21 cellular contexts compared by ENCODE assay signal in the genomic region with DNA sequence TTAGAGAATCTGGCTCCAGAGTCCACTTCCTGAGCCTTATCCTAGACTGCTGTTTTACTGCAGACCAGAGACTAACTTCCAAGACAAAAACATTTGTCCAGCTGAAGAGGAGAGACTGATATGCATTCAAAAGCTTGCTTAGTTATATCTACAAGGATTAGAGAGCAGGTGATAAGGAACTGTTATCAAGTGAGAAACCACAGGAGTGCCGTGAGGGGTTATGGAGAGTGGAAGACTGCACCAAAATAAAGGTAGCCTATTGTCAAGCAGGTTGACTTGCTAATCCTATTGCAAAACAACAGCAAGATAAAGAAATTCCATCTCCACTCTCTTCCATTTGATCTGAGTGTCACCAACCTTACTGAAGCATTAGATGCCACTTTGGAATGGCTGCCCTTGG.
"Had no signal": no experiment of that assay in that cellular context is flagged by ENCODE, and none has a peak within 500 bp of the region (broad histone marks: within the 10 kb centered on the region; RNA-seq: fewer than 3 reads in every experiment).

No MANE protein-coding gene starts in this region.

- H3K9me3 ChIP-seq: ascending aorta, pancreas, tibial artery had no signal

- H3K27me3 ChIP-seq: ascending aorta, brain microvascular endothelial cell, pancreas, tibial artery had no signal

- H3K27ac ChIP-seq: ascending aorta, brain microvascular endothelial cell, pancreas, tibial artery, WERI-Rb-1 had no signal

- H3K4me3 Mint-ChIP-seq: activated CD4-positive, alpha-beta T cell treated with anti-CD3 and anti-CD28 coated beads, Interleukin-2, amount 10 ng/mL, durations not matched to agents 7 days and 5 days; activated CD8-positive, alpha-beta memory T cell treated with anti-CD3 and anti-CD28 coated beads, Interleukin-2, amount 10 ng/mL, durations not matched to agents 7 days and 5 days; activated CD8-positive, alpha-beta T cell treated with anti-CD3 and anti-CD28 coated beads for 36 hours; central memory CD8-positive, alpha-beta T cell; natural killer cell; stimulated activated naive CD8-positive, alpha-beta T cell treated with anti-CD3 and anti-CD28 coated beads, Interleukin-15, amount 100 ng/mL, for 72 hours had no signal

- ATAC-seq: activated CD8-positive, alpha-beta memory T cell treated with anti-CD3 and anti-CD28 coated beads, Interleukin-2, amount 10 ng/mL, durations not matched to agents 7 days and 5 days; activated CD8-positive, alpha-beta T cell treated with anti-CD3 and anti-CD28 coated beads for 36 hours; esophagus mucosa; natural killer cell; pancreas; right cardiac atrium; stimulated activated naive CD8-positive, alpha-beta T cell treated with anti-CD3 and anti-CD28 coated beads, Interleukin-15, amount 100 ng/mL, for 72 hours had no signal

- H3K27ac Mint-ChIP-seq: activated CD4-positive, alpha-beta T cell treated with anti-CD3 and anti-CD28 coated beads, Interleukin-2, amount 10 ng/mL, durations not matched to agents 7 days and 5 days; activated CD8-positive, alpha-beta memory T cell treated with anti-CD3 and anti-CD28 coated beads, Interleukin-2, amount 10 ng/mL, durations not matched to agents 7 days and 5 days; activated CD8-positive, alpha-beta T cell treated with anti-CD3 and anti-CD28 coated beads for 36 hours; natural killer cell; stimulated activated naive CD8-positive, alpha-beta T cell treated with anti-CD3 and anti-CD28 coated beads, Interleukin-15, amount 100 ng/mL, for 72 hours had no signal

- H3K36me3 Mint-ChIP-seq: activated CD8-positive, alpha-beta memory T cell treated with anti-CD3 and anti-CD28 coated beads, Interleukin-2, amount 10 ng/mL, durations not matched to agents 7 days and 5 days; natural killer cell had no signal

- DNase-seq: activated CD4-positive, alpha-beta T cell treated with anti-CD3 and anti-CD28 coated beads, Interleukin-2, amount 10 ng/mL, durations not matched to agents 7 days and 5 days; activated CD4-positive, CD25-positive, alpha-beta regulatory T cell treated with anti-CD3 and anti-CD28 coated beads, Interleukin-2, amount 50 U/mL, for 72 hours; activated CD8-positive, alpha-beta memory T cell treated with anti-CD3 and anti-CD28 coated beads, Interleukin-2, amount 10 ng/mL, durations not matched to agents 7 days and 5 days; activated CD8-positive, alpha-beta T cell treated with anti-CD3 and anti-CD28 coated beads for 36 hours; activated gamma-delta T cell; activated naive CD4-positive, alpha-beta T cell treated with anti-CD3 and anti-CD28 coated beads, Interleukin-2, amount 50 U/mL, for 16 hours; activated T-cell treated with anti-CD3 and anti-CD28 coated beads for 4 hours; brain microvascular endothelial cell; effector memory CD4-positive, alpha-beta T cell; hypothalamus; natural killer cell; pancreas; right cardiac atrium; stimulated activated CD4-positive, alpha-beta T cell treated with anti-CD3 and anti-CD28 coated beads, Interleukin-12 subunit alpha, Interleukin-12 subunit beta, amount 100 ng/mL, for 4 hours; stimulated activated CD4-positive, alpha-beta T cell treated with anti-CD3 and anti-CD28 coated beads, Interleukin-4, amount 100 ng/mL, for 4 hours; stimulated activated naive CD8-positive, alpha-beta T cell treated with anti-CD3 and anti-CD28 coated beads, Interleukin-15, amount 100 ng/mL, for 72 hours; tibial artery; WERI-Rb-1 had no signal

- H3K4me1 Mint-ChIP-seq: activated CD4-positive, alpha-beta T cell treated with anti-CD3 and anti-CD28 coated beads, Interleukin-2, amount 10 ng/mL, durations not matched to agents 7 days and 5 days; activated CD8-positive, alpha-beta memory T cell treated with anti-CD3 and anti-CD28 coated beads, Interleukin-2, amount 10 ng/mL, durations not matched to agents 7 days and 5 days; central memory CD8-positive, alpha-beta T cell; stimulated activated naive CD8-positive, alpha-beta T cell treated with anti-CD3 and anti-CD28 coated beads, Interleukin-15, amount 100 ng/mL, for 72 hours had no signal

- H3K4me3 ChIP-seq: ascending aorta, pancreas, tibial artery had no signal

- H3K9me3 Mint-ChIP-seq: activated CD4-positive, alpha-beta T cell treated with anti-CD3 and anti-CD28 coated beads, Interleukin-2, amount 10 ng/mL, durations not matched to agents 7 days and 5 days; activated CD8-positive, alpha-beta T cell treated with anti-CD3 and anti-CD28 coated beads for 36 hours; central memory CD8-positive, alpha-beta T cell; natural killer cell; stimulated activated naive CD8-positive, alpha-beta T cell treated with anti-CD3 and anti-CD28 coated beads, Interleukin-15, amount 100 ng/mL, for 72 hours had no signal

- H3K36me3 ChIP-seq: ascending aorta, brain microvascular endothelial cell, pancreas, tibial artery, WERI-Rb-1 had no signal
